ENCODE assay signal across 8 cellular contexts in the genomic region with DNA sequence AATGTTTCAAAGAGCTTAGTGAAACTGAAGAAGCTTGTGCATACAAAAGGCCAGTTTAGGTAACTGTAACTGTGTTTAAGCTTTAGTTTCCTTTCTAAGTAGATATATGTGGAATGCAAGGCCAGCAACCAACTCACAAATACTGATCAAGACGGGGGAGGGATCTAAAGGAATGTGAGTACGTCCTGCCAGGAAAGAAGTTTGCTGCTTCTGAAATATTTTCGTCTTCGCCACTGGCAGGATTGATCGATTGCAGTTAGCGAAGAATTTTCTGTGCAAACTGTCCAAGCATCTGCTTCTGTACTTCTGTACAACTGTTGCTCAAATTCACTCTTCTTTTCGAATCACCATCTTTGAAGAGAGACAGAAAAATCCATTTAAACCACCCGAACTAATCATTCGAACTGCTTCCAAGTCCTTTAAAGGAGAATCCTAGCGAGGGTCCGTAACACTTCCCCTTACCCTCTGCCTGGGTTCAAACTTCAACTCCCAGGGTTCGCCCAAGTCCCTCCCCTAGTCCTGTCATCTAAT. TPM values are rescaled to one million over a fixed set of nuclear protein-coding genes. Genes with fewer than 3 reads are reported as not detected.
DNase-seq lines count a peak whose midpoint lies in the region; ATAC-seq and TF ChIP-seq lines count a peak whose summit lies in the region.

No MANE protein-coding gene starts in this region.

- peak overlapping the region; percentile 86 for H3K4me2 ChIP-seq in KMS-11

- H3K9ac ChIP-seq in KMS-11, result peak overlapping the region; percentile 44; the same call in 1 of the 2 replicates

- DNase-seq in dermis blood vessel endothelial cell (peak; percentile 37), NCI-H69 (lab: John Stamatoyannopoulos, UW) (no peak), NCI-H446 treated with DMSO at 0.1 percent for 48 hours (lab: John Stamatoyannopoulos, UW) (no peak), T1000 (lab: John Stamatoyannopoulos, UW) (no peak)
- DNase-seq in activated CD4-positive, alpha-beta T cell treated with anti-CD3 and anti-CD28 coated beads, Interleukin-2, amount 50 U/mL, for 1 hour, result no peak

- peak overlapping the region; percentile 88 for H2AFZ ChIP-seq in KMS-11 (ENCODE audit: low read depth)

- peaks cover 8% of the 10 kb centered on the region for H3K9me3 Mint-ChIP-seq in nephron

- H3K36me3 Mint-ChIP-seq in nephron (ENCODE audit: low read depth), result no peaks in the 10 kb centered on the region

- H3K4me1 Mint-ChIP-seq in nephron, result peaks cover 22% of the 10 kb centered on the region

- TF ChIP-seq CTCF in KMS-11 (conservative IDR thresholded peaks at IDR 0.05; ENCODE audit: low read depth, low read length) (no peak), nephron (IDR thresholded peaks at IDR 0.05; ENCODE audit: unreplicated experiment in 3 of 3) (no peak)

- no peak overlapping the region for H3K4me3 ChIP-seq in KMS-11 (IDR thresholded peaks at IDR 0.05; ENCODE audit: insufficient read depth, low read depth, low read length)

- H3K27ac Mint-ChIP-seq in nephron, result peak overlapping the region; percentile 94 to 99 (median 99)

- peaks cover 13% of the 10 kb centered on the region for H3K4me1 ChIP-seq in KMS-11 (ENCODE audit: low read depth, poor library complexity, severe bottlenecking)

- no peaks in the 10 kb centered on the region for H3K27me3 ChIP-seq in KMS-11 (ENCODE audit: insufficient read depth, low read depth)

- no peaks in the 10 kb centered on the region for H3K36me3 ChIP-seq in KMS-11 (ENCODE audit: insufficient read depth)

- H3K27ac ChIP-seq in KMS-11, result peak overlapping the region; percentile 62

- peak overlapping the region; percentile 94 to 97 (median 96) for H3K4me3 Mint-ChIP-seq in nephron

- no peaks in the 10 kb centered on the region for H4K20me1 ChIP-seq in KMS-11 (ENCODE audit: insufficient read depth)

- ATAC-seq in GM18498 (IDR thresholded peaks at IDR 0.05; ENCODE audit: unreplicated experiment), result peak; percentile 1

- peaks cover 16% of the 10 kb centered on the region; the same call in 1 of the 2 replicates for H3K79me2 ChIP-seq in KMS-11 (ENCODE audit: insufficient read depth, low read depth)

- no peaks in the 10 kb centered on the region for H3K27me3 Mint-ChIP-seq in nephron (ENCODE audit: low read depth)

RNA-seq across cellular contexts. Expression of a gene that starts 0.4 kb away (rescaled TPM):
- total RNA-seq in dermis blood vessel endothelial cell, result 3.3 and 4.6 TPM in 2 replicates
